ENCODE assay signal across 8 cellular contexts in genomic region chr6:30876039-30876730, GRCh38. TPM values are rescaled to one million over a fixed set of nuclear protein-coding genes. Genes with fewer than 3 reads are reported as not detected.
DNase-seq lines count a peak whose midpoint lies in the region; ATAC-seq and TF ChIP-seq lines count a peak whose summit lies in the region.

No MANE protein-coding gene starts in this region.

- H3K9me3 ChIP-seq in adrenal gland (replicated peaks in 1 of 3), result no peaks in the 10 kb centered on the region
- H3K9me3 ChIP-seq in thyroid gland, result no peaks in the 10 kb centered on the region

- H3K4me3 ChIP-seq in adrenal gland (no peak overlapping the region), thyroid gland (replicated peaks in 1 of 3) (no peak overlapping the region)

- TF ChIP-seq CTCF in adrenal gland (IDR thresholded peaks at IDR 0.05), result no peak
- TF ChIP-seq CTCF in thyroid gland (IDR thresholded peaks at IDR 0.05), result no peak

- peak; percentile 36 for DNase-seq in activated CD4-positive, alpha-beta T cell treated with anti-CD3 and anti-CD28 coated beads for 48 hours
- DNase-seq in activated CD4-positive, alpha-beta T cell treated with anti-CD3 and anti-CD28 coated beads for 1 hour, result no peak
- DNase-seq in adrenal gland (peak; percentile 75 to 91 (median 84)), kidney glomerular epithelial cell (lab: John Stamatoyannopoulos, UW) (peak; percentile 18), thyroid gland (peak; percentile 68), NCI-H1417 treated with DMSO at 0.1 percent for 48 hours (lab: John Stamatoyannopoulos, UW) (no peak), D341Med (ENCODE audit: low spot score) (no peak)

- H3K27me3 ChIP-seq in adrenal gland (no peaks in the 10 kb centered on the region), thyroid gland (no peaks in the 10 kb centered on the region)

- 26 to 41% (median 36%) methylated on average over 4 of the region's 4 CpGs for WGBS in adrenal gland, 4 donors
- WGBS in thyroid gland, 2 donors, result 55 to 65% methylated on average over 4 of the region's 4 CpGs

- intact Hi-C loops in adrenal gland (cut with DNase I) (loop anchor here (2.0 to 5.0 kb wide), 3 partner anchors 36 to 49 kb away; partner anchors contain the start of gene VARS2 (in 1 of the 2)), thyroid gland (cut with DNase I) (no loop called here)

- peaks cover 9 to 27% of the 10 kb centered on the region in 2 donors for H3K4me1 ChIP-seq in adrenal gland (replicated peaks in 1 of 2)
- H3K4me1 ChIP-seq in thyroid gland, result peaks cover 9 to 32% of the 10 kb centered on the region in 2 donors

- TF ChIP-seq POLR2A in adrenal gland (IDR thresholded peaks at IDR 0.05), result no peak
- TF ChIP-seq POLR2A in thyroid gland (IDR thresholded peaks at IDR 0.05), result no peak

- ATAC-seq in HG03457 (IDR thresholded peaks at IDR 0.05; ENCODE audit: unreplicated experiment), result no peak

- H3K27ac ChIP-seq in adrenal gland, result peak overlapping the region; percentile 50 to 90 (median 83)
- H3K27ac ChIP-seq in thyroid gland, result peak overlapping the region; percentile 53 to 72 (median 70)

- H3K36me3 ChIP-seq in adrenal gland (replicated peaks in 1 of 2) (no peaks in the 10 kb centered on the region), thyroid gland (no peaks in the 10 kb centered on the region)

RNA-seq across cellular contexts. Expression of gene DDR1, which starts 8.1 kb away (rescaled TPM):
- total RNA-seq in adrenal gland (100 to 1,000 TPM in 4 of 8 donors, 10 to 100 TPM in 4; 38.5 to 239 (median 105) TPM), thyroid gland (100 to 1,000 TPM in 3 of 4 donors, 10 to 100 TPM in 1; 93.4 to 207 (median 131) TPM)
- 10 to 100 TPM; 18.0 to 53.3 (median 50.5) TPM for polyA plus RNA-seq in adrenal gland

RNA-seq across cellular contexts. Expression of gene GTF2H4, which starts 31.8 kb away (rescaled TPM):
- total RNA-seq in adrenal gland (10 to 100 TPM in 6 of 8 donors, 1 to 10 TPM in 2; 3.7 to 48.6 (median 21.8) TPM), thyroid gland (10 to 100 TPM in 3 of 4 donors, 1 to 10 TPM in 1; 9.5 to 34.4 (median 18.2) TPM)
- polyA plus RNA-seq in adrenal gland, result 10 to 100 TPM; 30.8 to 71.9 (median 57.8) TPM

RNA-seq across cellular contexts. Expression of gene VARS2, which starts 37.9 kb away (rescaled TPM):
- total RNA-seq in adrenal gland (10 to 100 TPM; 17.1 to 51.6 (median 31.7) TPM), thyroid gland (10 to 100 TPM; 17.3 to 36.4 (median 30.6) TPM)
- polyA plus RNA-seq in adrenal gland, result 10 to 100 TPM; 21.2 to 89.6 (median 55.4) TPM

RNA-seq across cellular contexts. Expression of gene SFTA2, which starts 55.8 kb away (rescaled TPM):
- total RNA-seq in adrenal gland (1 to 10 TPM in 1 of 8 donors, under 1 TPM in 1, not detected in 6; 0.38 to 1.5 TPM), thyroid gland (1 to 10 TPM in 1 of 4 donors, not detected in 3; 3.5 TPM)
- under 1 TPM in 2 of 3 donors, not detected in 1; 0.20 to 0.24 TPM for polyA plus RNA-seq in adrenal gland

Comparison
In these comparisons a context has a peak if more than half of its experiments do, and no peak if none do; other contexts are left out.
1. DNase-seq: peak in activated CD4-positive, alpha-beta T cell treated with anti-CD3 and anti-CD28 coated beads for 48 hours (single experiment), adrenal gland (7 of 7), kidney glomerular epithelial cell (single experiment) and thyroid gland (2 of 2); none in activated CD4-positive, alpha-beta T cell treated with anti-CD3 and anti-CD28 coated beads for 1 hour (single experiment), NCI-H1417 treated with DMSO at 0.1 percent for 48 hours (single experiment) and D341Med (single experiment).